9 cellular contexts compared by ENCODE assay signal in the genomic region with DNA sequence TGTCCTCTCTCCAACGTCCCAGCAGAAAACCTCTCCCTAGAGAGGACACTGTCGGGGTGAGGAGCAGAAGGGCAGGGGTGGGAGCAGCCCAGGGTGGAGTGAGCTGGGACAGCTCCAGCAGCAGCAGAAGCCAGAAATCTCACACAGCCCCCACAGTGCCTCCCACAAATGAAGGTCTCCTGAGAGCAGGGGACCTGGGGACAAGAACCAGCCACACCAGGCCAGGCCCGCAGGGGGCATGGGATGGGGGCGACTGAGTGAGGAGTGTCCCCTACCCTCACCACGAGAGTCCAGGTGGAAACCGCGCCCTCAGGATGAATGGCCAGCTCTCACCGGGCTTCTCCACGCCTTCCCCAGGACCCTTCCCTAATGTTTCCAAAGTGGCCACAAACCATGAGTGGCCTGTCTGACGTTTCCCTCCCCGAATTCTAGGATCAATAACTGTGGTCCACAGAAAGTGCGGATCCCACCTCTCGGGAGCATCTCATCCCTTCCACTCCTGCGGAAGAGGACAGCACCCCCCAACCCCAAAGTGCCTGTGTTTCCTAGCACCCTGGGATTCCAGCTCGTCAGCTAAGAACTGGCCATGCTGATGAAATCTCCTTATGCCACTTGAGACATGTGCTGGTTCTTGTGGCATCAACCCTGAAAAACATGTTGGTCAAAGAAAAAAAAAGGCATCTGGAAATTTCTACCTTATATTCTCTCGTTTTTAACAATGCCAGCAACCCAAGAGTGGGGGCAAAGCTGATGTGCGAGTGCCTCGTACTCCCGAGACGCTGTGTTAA.
A peak's percentile ranks its signal among the peaks of the same experiment; 100 is the strongest.
DNase-seq lines count a peak whose midpoint lies in the region; ATAC-seq and TF ChIP-seq lines count a peak whose summit lies in the region.
"Had no signal": no experiment of that assay in that cellular context is flagged by ENCODE, and none has a peak within 500 bp of the region (broad histone marks: within the 10 kb centered on the region; RNA-seq: fewer than 3 reads in every experiment).

No MANE protein-coding gene starts in this region.

- H3K9me3 ChIP-seq in DND-41 (ENCODE audit: insufficient read depth, low read length, severe bottlenecking) (no peaks in the 10 kb centered on the region), Panc1 (ENCODE audit: control insufficient read depth, insufficient read depth, low read depth, low read length) (no peaks in the 10 kb centered on the region), esophagus squamous epithelium (no peaks in the 10 kb centered on the region)

- CTCF ChIA-PET in Panc1 (lab: Charles Lee) = no interaction called here

- H3K4me2 ChIP-seq in DND-41 (ENCODE audit: insufficient read depth, low read length) = peak overlapping the region; percentile 6; the same call in 1 of the 2 replicates
- H3K4me2 ChIP-seq: neural progenitor cell had no signal

- no TSS peak for BruUV-seq in Panc1 (replicated peaks; lab: Mats Ljungman, UMichigan)

- TF ChIP-seq CTCF in DND-41 (IDR thresholded peaks at IDR 0.05; ENCODE audit: borderline replicate concordance, extremely low read depth, low read length, poor library complexity, severe bottlenecking) = no peak
- no peak for TF ChIP-seq CTCF in Panc1 (IDR thresholded peaks at IDR 0.05)
- TF ChIP-seq CTCF in esophagus squamous epithelium (IDR thresholded peaks at IDR 0.05) = no peak

- TF ChIP-seq POLR2A in esophagus squamous epithelium (IDR thresholded peaks at IDR 0.05) = no peak

- peaks cover 100% of the 10 kb centered on the region for H3K79me2 ChIP-seq in DND-41 (ENCODE audit: insufficient read depth, low read length)

- POLR2A ChIA-PET in Panc1 (lab: Charles Lee) = no interaction called here

- intact Hi-C loops in Panc1 (cut with micrococcal nuclease; ENCODE audit: unreplicated experiment) = no loop called here
- intact Hi-C loops in esophagus squamous epithelium (cut with DNase I) = no loop called here

- H3K4me3 ChIP-seq in DND-41 (ENCODE audit: low read depth in 1 of 2, low read length in 2 of 2) (no peak overlapping the region), Panc1 (ENCODE audit: low read depth in 2 of 2, low read length in 2 of 2) (no peak overlapping the region), esophagus squamous epithelium (no peak overlapping the region), rectal smooth muscle tissue (ENCODE audit: low read length) (no peak overlapping the region)
- H3K4me3 ChIP-seq: neural progenitor cell had no signal

- peak overlapping the region; percentile 61 for H3K27ac ChIP-seq in DND-41 (ENCODE audit: low read length)
- H3K27ac ChIP-seq in Panc1 (ENCODE audit: low read length) = peak overlapping the region; percentile 77; the same call in 1 of the 2 replicates
- peak overlapping the region; percentile 66 to 79 (median 72) for H3K27ac ChIP-seq in esophagus squamous epithelium
- H3K27ac ChIP-seq in rectal smooth muscle tissue (ENCODE audit: low read depth, low read length) = peak overlapping the region; percentile 46
- H3K27ac ChIP-seq: neural progenitor cell had no signal

- H3K36me3 ChIP-seq in DND-41 (ENCODE audit: insufficient read depth, low read length) (peaks cover 98% of the 10 kb centered on the region), Panc1 (ENCODE audit: control insufficient read depth, insufficient read depth, low read length) (no peaks in the 10 kb centered on the region), esophagus squamous epithelium (peaks cover 0 to 11% (median 0%) of the 10 kb centered on the region in 3 donors), rectal smooth muscle tissue (ENCODE audit: control insufficient read depth, insufficient read depth, low read length) (no peaks in the 10 kb centered on the region)
- H3K36me3 ChIP-seq: neural progenitor cell had no signal

- no peak overlapping the region for H2AFZ ChIP-seq in DND-41 (ENCODE audit: low read depth, low read length)
- H2AFZ ChIP-seq: neural progenitor cell had no signal

- WGBS in esophagus squamous epithelium, 2 donors = 62 to 71% methylated on average over 15 to 18 of the region's 20 CpGs

- in situ Hi-C loops in Panc1 (cut with HindIII; ENCODE audit: low pct_unique_long_range_greater_than_20kb, low sequenced_read_pairs) = no loop called here

- no peak overlapping the region for H3K9ac ChIP-seq in DND-41 (ENCODE audit: low read depth, low read length)
- H3K9ac ChIP-seq in rectal smooth muscle tissue (ENCODE audit: low read length) = no peak overlapping the region
- H3K9ac ChIP-seq: neural progenitor cell had no signal

- H3K4me1 ChIP-seq in DND-41 (ENCODE audit: insufficient read depth, low read length) = peaks cover 94% of the 10 kb centered on the region
- H3K4me1 ChIP-seq in Panc1 (ENCODE audit: control insufficient read depth, insufficient read depth, low read length) = peaks cover 33% of the 10 kb centered on the region
- peaks cover 43 to 69% (median 45%) of the 10 kb centered on the region in 3 donors for H3K4me1 ChIP-seq in esophagus squamous epithelium
- peaks cover 52% of the 10 kb centered on the region for H3K4me1 ChIP-seq in rectal smooth muscle tissue (ENCODE audit: control insufficient read depth, insufficient read depth, low read length)

- no peak for ATAC-seq in DND-41 (ENCODE audit: insufficient read depth, low read depth)
- no peak for ATAC-seq in Panc1
- no peak for ATAC-seq in GM21515 (IDR thresholded peaks at IDR 0.05; ENCODE audit: unreplicated experiment)
- no peak for ATAC-seq in GM21528 (IDR thresholded peaks at IDR 0.05; ENCODE audit: low FRiP score, unreplicated experiment)

- DNase-seq in DND-41 = no peak
- no peak for DNase-seq in Panc1 (ENCODE audit: low read depth, low spot score)
- no peak for DNase-seq in esophagus squamous epithelium (lab: John Stamatoyannopoulos, UW)
- no peak for DNase-seq in GDM1 (lab: John Stamatoyannopoulos, UW)
- DNase-seq: NCI-H146 had no signal

- H3K27me3 ChIP-seq in DND-41 (ENCODE audit: insufficient read depth, low read length, poor library complexity) (no peaks in the 10 kb centered on the region), Panc1 (ENCODE audit: control insufficient read depth, insufficient read depth, low read length) (no peaks in the 10 kb centered on the region), esophagus squamous epithelium (no peaks in the 10 kb centered on the region), rectal smooth muscle tissue (ENCODE audit: control insufficient read depth, insufficient read depth, low read length) (no peaks in the 10 kb centered on the region)
- H3K27me3 ChIP-seq: neural progenitor cell had no signal

- peaks cover 100% of the 10 kb centered on the region for H4K20me1 ChIP-seq in DND-41 (ENCODE audit: insufficient read depth, low read length)
